ENCODE assay signal across 16 cellular contexts in genomic region chr12:2283480-2283879, GRCh38.
DNase-seq lines count a peak whose midpoint lies in the region; ATAC-seq and TF ChIP-seq lines count a peak whose summit lies in the region.
"Had no signal": no experiment of that assay in that cellular context is flagged by ENCODE, and none has a peak within 500 bp of the region (broad histone marks: within the 10 kb centered on the region; RNA-seq: fewer than 3 reads in every experiment).

No MANE protein-coding gene starts in this region.

- WGBS in thyroid gland, 2 donors, result 80 to 81% methylated on average over 6 of the region's 6 CpGs

- intact Hi-C loops in ascending aorta (cut with DNase I) (no loop called here), thyroid gland (cut with DNase I) (no loop called here)

- no peak overlapping the region for H3K4me3 ChIP-seq in HL-60 (replicated peaks; ENCODE audit: insufficient read depth, low read length)
- H3K4me3 ChIP-seq in ascending aorta, result peak overlapping the region in 1 of 2 donors; percentile 6
- H3K4me3 ChIP-seq in muscle layer of colon (ENCODE audit: low read depth in 1 of 2, low read length in 2 of 2), result no peak overlapping the region
- no peak overlapping the region for H3K4me3 ChIP-seq in thyroid gland (replicated peaks in 1 of 3)
- H3K4me3 ChIP-seq: body of pancreas, HAP-1, lower lobe of right lung, neural progenitor cell had no signal

- H3K27me3 ChIP-seq in HL-60 (ENCODE audit: insufficient read depth, poor library complexity, severe bottlenecking) (no peaks in the 10 kb centered on the region), ascending aorta (no peaks in the 10 kb centered on the region), muscle layer of colon (ENCODE audit: control insufficient read depth in 1 of 2, insufficient read depth in 2 of 2, low read length in 2 of 2) (no peaks in the 10 kb centered on the region), thyroid gland (no peaks in the 10 kb centered on the region)
- H3K27me3 ChIP-seq: body of pancreas, neural progenitor cell had no signal

- peak overlapping the region; percentile 92 for H3K27ac ChIP-seq in HL-60 (replicated peaks)
- peak overlapping the region; percentile 35 to 77 for H3K27ac ChIP-seq in ascending aorta
- H3K27ac ChIP-seq in muscle layer of colon (ENCODE audit: low read depth, low read length), result peak overlapping the region; percentile 70
- H3K27ac ChIP-seq in thyroid gland, result peak overlapping the region in 2 of 3 donors; percentile 11 to 38
- H3K27ac ChIP-seq: lower lobe of right lung, neural progenitor cell had no signal

- TF ChIP-seq POLR2A in thyroid gland (IDR thresholded peaks at IDR 0.05), result no peak

- DNase-seq in HL-60 (ENCODE audit: low read depth in 1 of 2, low spot score in 1 of 2) (no peak), ascending aorta (ENCODE audit: low spot score in 2 of 2) (peak in 1 of 2 donors; percentile 57), thyroid gland (no peak), EL (no peak), NCI-H1436 treated with DMSO at 0.1 percent for 48 hours (lab: John Stamatoyannopoulos, UW) (no peak), iPS-NIHi7 (ENCODE audit: extremely low spot score) (no peak)
- DNase-seq: activated gamma-delta T cell, body of pancreas, DMS153, lower lobe of right lung, NCI-H2171 treated with DMSO at 0.1 percent for 48 hours had no signal

- H3K4me1 ChIP-seq in ascending aorta (peaks cover 9 to 58% of the 10 kb centered on the region in 2 donors), muscle layer of colon (ENCODE audit: insufficient read depth, low read length) (peaks cover 70% of the 10 kb centered on the region), thyroid gland (peaks cover 0 to 12% of the 10 kb centered on the region in 2 donors)
- H3K4me1 ChIP-seq: body of pancreas, HAP-1, neural progenitor cell had no signal

- no peak for ATAC-seq in HG03135 (IDR thresholded peaks at IDR 0.05; ENCODE audit: unreplicated experiment)
- ATAC-seq: body of pancreas; stimulated activated effector memory CD8-positive, alpha-beta T cell treated with anti-CD3 and anti-CD28 coated beads, Interleukin-12 subunit alpha, Interleukin-12 subunit beta, amount 100 ng/mL, for 72 hours had no signal

- H3K36me3 ChIP-seq in ascending aorta (no peaks in the 10 kb centered on the region), muscle layer of colon (ENCODE audit: insufficient read depth, low read length) (no peaks in the 10 kb centered on the region), thyroid gland (no peaks in the 10 kb centered on the region)
- H3K36me3 ChIP-seq: HAP-1, lower lobe of right lung, neural progenitor cell had no signal

- no peak for TF ChIP-seq CTCF in HL-60 (IDR thresholded peaks at IDR 0.05; ENCODE audit: insufficient read depth, low read length)
- TF ChIP-seq CTCF in ascending aorta (IDR thresholded peaks at IDR 0.05), result no peak
- no peak for TF ChIP-seq CTCF in thyroid gland (IDR thresholded peaks at IDR 0.05)

- H3K9me3 ChIP-seq in ascending aorta (no peaks in the 10 kb centered on the region), muscle layer of colon (ENCODE audit: low read length) (no peaks in the 10 kb centered on the region), thyroid gland (no peaks in the 10 kb centered on the region)
- H3K9me3 ChIP-seq: body of pancreas, HAP-1, lower lobe of right lung had no signal

- H3K9ac ChIP-seq in muscle layer of colon (ENCODE audit: low read length), result peak overlapping the region; percentile 8
- H3K9ac ChIP-seq: neural progenitor cell had no signal

Comparison
In these comparisons a context has a peak if more than half of its experiments do, and no peak if none do; other contexts are left out.
1. H3K27ac ChIP-seq: peak in every context shown above with its lines; median percentile 92 in HL-60; 70 in muscle layer of colon; 56 in ascending aorta; 24 in thyroid gland.